In genomic region chr7:7573701-7574100, GRCh38 we compare ENCODE assay signal across 1 cellular context.
TF ChIP-seq lines count a peak whose summit lies in the region.

No MANE protein-coding gene starts in this region.

TF ChIP-seq in GM12878, 131 proteins besides CTCF, POLR2A, EP300 and RAD21 (continued from another document):
- TF ChIP-seq SMC3 (IDR thresholded peaks at IDR 0.05; ENCODE audit: borderline replicate concordance, low read length) (no peak), ZZZ3 (IDR thresholded peaks at IDR 0.05; ENCODE audit: control insufficient read depth, insufficient read length, low read depth) (no peak), GATAD2B (conservative IDR thresholded peaks at IDR 0.05; ENCODE audit: low read depth) (no peak)
